In genomic region chr17:58504826-58505351, GRCh38 we compare ENCODE assay signal across 1 cellular context.
TF ChIP-seq lines count a peak whose summit lies in the region.

No MANE protein-coding gene starts in this region.

TF ChIP-seq in GM12878, 131 proteins besides CTCF, POLR2A, EP300 and RAD21 (continued from another document):
- TF ChIP-seq NBN (IDR thresholded peaks at IDR 0.05) (peak; percentile 78; the same call in 1 of the 2 replicates), ESRRA (IDR thresholded peaks at IDR 0.05; ENCODE audit: low read length) (no peak), IRF5 (IDR thresholded peaks at IDR 0.05; ENCODE audit: borderline replicate concordance) (no peak), TARDBP (IDR thresholded peaks at IDR 0.05; ENCODE audit: borderline replicate concordance) (no peak), POU2F2 (IDR thresholded peaks at IDR 0.05; ENCODE audit: borderline replicate concordance, low read depth, low read length) (no peak), SREBF2 (IDR thresholded peaks at IDR 0.05; ENCODE audit: low read length) (no peak), SREBF1 (IDR thresholded peaks at IDR 0.05; ENCODE audit: low read length) (no peak), EED (IDR thresholded peaks at IDR 0.05; ENCODE audit: low read depth) (peak; percentile 92)
- TF ChIP-seq, protein P1, sequence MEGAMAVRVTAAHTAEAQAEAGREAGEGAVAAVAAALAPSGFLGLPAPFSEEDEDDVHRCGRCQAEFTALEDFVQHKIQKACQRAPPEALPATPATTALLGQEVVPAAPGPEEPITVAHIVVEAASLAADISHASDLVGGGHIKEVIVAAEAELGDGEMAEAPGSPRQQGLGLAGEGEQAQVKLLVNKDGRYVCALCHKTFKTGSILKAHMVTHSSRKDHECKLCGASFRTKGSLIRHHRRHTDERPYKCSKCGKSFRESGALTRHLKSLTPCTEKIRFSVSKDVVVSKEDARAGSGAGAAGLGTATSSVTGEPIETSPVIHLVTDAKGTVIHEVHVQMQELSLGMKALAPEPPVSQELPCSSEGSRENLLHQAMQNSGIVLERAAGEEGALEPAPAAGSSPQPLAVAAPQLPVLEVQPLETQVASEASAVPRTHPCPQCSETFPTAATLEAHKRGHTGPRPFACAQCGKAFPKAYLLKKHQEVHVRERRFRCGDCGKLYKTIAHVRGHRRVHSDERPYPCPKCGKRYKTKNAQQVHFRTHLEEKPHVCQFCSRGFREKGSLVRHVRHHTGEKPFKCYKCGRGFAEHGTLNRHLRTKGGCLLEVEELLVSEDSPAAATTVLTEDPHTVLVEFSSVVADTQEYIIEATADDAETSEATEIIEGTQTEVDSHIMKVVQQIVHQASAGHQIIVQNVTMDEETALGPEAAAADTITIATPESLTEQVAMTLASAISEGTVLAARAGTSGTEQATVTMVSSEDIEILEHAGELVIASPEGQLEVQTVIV (IDR thresholded peaks at IDR 0.05; ENCODE audit: borderline replicate concordance, partially characterized antibody): no peak
- TF ChIP-seq, protein P2, sequence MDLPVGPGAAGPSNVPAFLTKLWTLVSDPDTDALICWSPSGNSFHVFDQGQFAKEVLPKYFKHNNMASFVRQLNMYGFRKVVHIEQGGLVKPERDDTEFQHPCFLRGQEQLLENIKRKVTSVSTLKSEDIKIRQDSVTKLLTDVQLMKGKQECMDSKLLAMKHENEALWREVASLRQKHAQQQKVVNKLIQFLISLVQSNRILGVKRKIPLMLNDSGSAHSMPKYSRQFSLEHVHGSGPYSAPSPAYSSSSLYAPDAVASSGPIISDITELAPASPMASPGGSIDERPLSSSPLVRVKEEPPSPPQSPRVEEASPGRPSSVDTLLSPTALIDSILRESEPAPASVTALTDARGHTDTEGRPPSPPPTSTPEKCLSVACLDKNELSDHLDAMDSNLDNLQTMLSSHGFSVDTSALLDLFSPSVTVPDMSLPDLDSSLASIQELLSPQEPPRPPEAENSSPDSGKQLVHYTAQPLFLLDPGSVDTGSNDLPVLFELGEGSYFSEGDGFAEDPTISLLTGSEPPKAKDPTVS (IDR thresholded peaks at IDR 0.05; ENCODE audit: low read depth, low read length): no peak
